ENCODE assay signal across 27 cellular contexts in genomic region chr4:132572210-132572609, GRCh38.
DNase-seq lines count a peak whose midpoint lies in the region; ATAC-seq, FAIRE-seq and TF ChIP-seq lines count a peak whose summit lies in the region.
"Had no signal": no experiment of that assay in that cellular context is flagged by ENCODE, and none has a peak within 500 bp of the region (broad histone marks: within the 10 kb centered on the region; RNA-seq: fewer than 3 reads in every experiment).

No MANE protein-coding gene starts in this region.

- ATAC-seq in stimulated activated effector memory CD8-positive, alpha-beta T cell treated with anti-CD3 and anti-CD28 coated beads, Interleukin-12 subunit alpha, Interleukin-12 subunit beta, amount 100 ng/mL, for 72 hours, result no peak
- ATAC-seq: heart right ventricle; HepG2; stimulated activated naive B cell treated with anti-CD40 and anti-IgM and Interleukin-4, amounts not matched to agents 10 μg/mL and 1 μg/mL and 100 μg/mL, for 72 hours had no signal

- H3K27ac ChIP-seq in AG04450 (ENCODE audit: low read depth, low read length), result no peak overlapping the region
- H3K27ac ChIP-seq: heart right ventricle, neural progenitor cell, tibial nerve had no signal

- no peak overlapping the region for H3K4me3 Mint-ChIP-seq in stimulated activated effector memory CD8-positive, alpha-beta T cell treated with anti-CD3 and anti-CD28 coated beads, Interleukin-12 subunit alpha, Interleukin-12 subunit beta, amount 100 ng/mL, for 72 hours
- H3K4me3 Mint-ChIP-seq: activated CD4-positive, alpha-beta memory T cell treated with anti-CD3 and anti-CD28 coated beads, Interleukin-2, amount 10 ng/mL, durations not matched to agents 7 days and 5 days; CD14-positive monocyte; neural progenitor cell; stimulated activated naive B cell treated with anti-CD40 and anti-IgM and Interleukin-4, amounts not matched to agents 10 μg/mL and 1 μg/mL and 100 μg/mL, for 72 hours had no signal

- FAIRE-seq in HTR-8/SVneo (lab: Jason Lieb, UNC), result no peak
- FAIRE-seq: bronchial epithelial cell, HepG2, keratinocyte had no signal

- CTCF ChIA-PET in AG04450 (lab: Charles Lee), result no interaction called here

- no peaks in the 10 kb centered on the region for H3K36me3 Mint-ChIP-seq in stimulated activated effector memory CD8-positive, alpha-beta T cell treated with anti-CD3 and anti-CD28 coated beads, Interleukin-12 subunit alpha, Interleukin-12 subunit beta, amount 100 ng/mL, for 72 hours
- H3K36me3 Mint-ChIP-seq: CD14-positive monocyte; neural progenitor cell; stimulated activated naive B cell treated with anti-CD40 and anti-IgM and Interleukin-4, amounts not matched to agents 10 μg/mL and 1 μg/mL and 100 μg/mL, for 72 hours had no signal

- H3K27me3 ChIP-seq in AG04450 (ENCODE audit: control insufficient read depth, insufficient read depth, low read length), result no peaks in the 10 kb centered on the region
- H3K27me3 ChIP-seq: heart right ventricle, neural progenitor cell, tibial nerve had no signal

- no peaks in the 10 kb centered on the region for H3K4me1 Mint-ChIP-seq in stimulated activated effector memory CD8-positive, alpha-beta T cell treated with anti-CD3 and anti-CD28 coated beads, Interleukin-12 subunit alpha, Interleukin-12 subunit beta, amount 100 ng/mL, for 72 hours
- H3K4me1 Mint-ChIP-seq: activated CD4-positive, alpha-beta memory T cell treated with anti-CD3 and anti-CD28 coated beads, Interleukin-2, amount 10 ng/mL, durations not matched to agents 7 days and 5 days; CD14-positive monocyte; stimulated activated naive B cell treated with anti-CD40 and anti-IgM and Interleukin-4, amounts not matched to agents 10 μg/mL and 1 μg/mL and 100 μg/mL, for 72 hours had no signal

- no peaks in the 10 kb centered on the region for H3K9me3 ChIP-seq in AG04450 (ENCODE audit: control insufficient read depth, insufficient read depth, low read length)
- H3K9me3 ChIP-seq: heart right ventricle, tibial nerve had no signal

- 0 out of 2 replicates have a peak, but pooled peaks have one; percentile 14 for TF ChIP-seq CTCF in AG04450 (IDR thresholded peaks at IDR 0.05; ENCODE audit: low read depth, low read length)
- no peak for TF ChIP-seq CTCF in cardiac fibroblast (IDR thresholded peaks at IDR 0.05; ENCODE audit: low read depth, low read length)

- peak; percentile 42 for DNase-seq in AG04450 (ENCODE audit: low read depth, low spot score)
- DNase-seq in HTR-8/SVneo (ENCODE audit: insufficient read length, low spot score), result peak; percentile 5
- peak; percentile 22 to 95 for DNase-seq in cardiac fibroblast (ENCODE audit: low read depth in 2 of 2)
- DNase-seq in kidney glomerular epithelial cell (lab: John Stamatoyannopoulos, UW), result peak; percentile 22
- no peak for DNase-seq in activated CD4-positive, alpha-beta T cell treated with anti-CD3 and anti-CD28 coated beads for 1 hour
- DNase-seq in NCI-H146 (lab: John Stamatoyannopoulos, UW), result no peak
- DNase-seq in stimulated activated effector memory CD8-positive, alpha-beta T cell treated with anti-CD3 and anti-CD28 coated beads, Interleukin-12 subunit alpha, Interleukin-12 subunit beta, amount 100 ng/mL, for 72 hours (ENCODE audit: low spot score in 2 of 2), result no peak
- DNase-seq in activated CD4-positive, alpha-beta T cell treated with anti-CD3 and anti-CD28 coated beads for 48 hours, result no peak
- DNase-seq: ACHN; activated CD4-positive, alpha-beta memory T cell treated with anti-CD3 and anti-CD28 coated beads, Interleukin-2, amount 10 ng/mL, durations not matched to agents 7 days and 5 days; activated naive CD4-positive, alpha-beta T cell treated with anti-CD3 and anti-CD28 coated beads, Interleukin-2, amount 50 U/mL, for 16 hours; activated T-cell treated with anti-CD3 and anti-CD28 coated beads, Interleukin-2, amount 50 U/mL, for 1 hour; DMS 273 treated with DMSO at 0.1 percent for 48 hours; heart right ventricle; NCI-H187; NCI-H446 treated with DMSO at 0.1 percent for 48 hours; NK-92 treated with Interleukin-12 subunit alpha and Interleukin-12 subunit beta, amount 100 ng/mL, for 24 hours; retina; RPMI8226; stimulated activated CD4-positive, alpha-beta T cell treated with anti-CD3 and anti-CD28 coated beads, Interleukin-15, amount 100 ng/mL, for 24 hours; stimulated activated naive B cell treated with anti-CD40 and anti-IgM and Interleukin-4, amounts not matched to agents 10 μg/mL and 1 μg/mL and 100 μg/mL, for 72 hours had no signal

- H3K27ac Mint-ChIP-seq in stimulated activated effector memory CD8-positive, alpha-beta T cell treated with anti-CD3 and anti-CD28 coated beads, Interleukin-12 subunit alpha, Interleukin-12 subunit beta, amount 100 ng/mL, for 72 hours, result no peak overlapping the region
- H3K27ac Mint-ChIP-seq: activated CD4-positive, alpha-beta memory T cell treated with anti-CD3 and anti-CD28 coated beads, Interleukin-2, amount 10 ng/mL, durations not matched to agents 7 days and 5 days; CD14-positive monocyte; neural progenitor cell; stimulated activated naive B cell treated with anti-CD40 and anti-IgM and Interleukin-4, amounts not matched to agents 10 μg/mL and 1 μg/mL and 100 μg/mL, for 72 hours had no signal

- POLR2A ChIA-PET in AG04450 (lab: Yijun Ruan, JAX), result no interaction called here

- H3K9me3 Mint-ChIP-seq in stimulated activated effector memory CD8-positive, alpha-beta T cell treated with anti-CD3 and anti-CD28 coated beads, Interleukin-12 subunit alpha, Interleukin-12 subunit beta, amount 100 ng/mL, for 72 hours, result peaks cover 22% of the 10 kb centered on the region
- H3K9me3 Mint-ChIP-seq: neural progenitor cell had no signal

- H3K4me3 ChIP-seq in AG04450 (ENCODE audit: low read depth, low read length), result no peak overlapping the region
- no peak overlapping the region for H3K4me3 ChIP-seq in cardiac fibroblast (replicated peaks in 1 of 2; ENCODE audit: low read depth in 2 of 2, low read length in 2 of 2)
- H3K4me3 ChIP-seq: heart right ventricle, neural progenitor cell, tibial nerve had no signal

Comparison
In these comparisons a context has a peak if more than half of its experiments do, and no peak if none do; other contexts are left out.
1. DNase-seq: peak in AG04450 (single experiment), HTR-8/SVneo (single experiment), cardiac fibroblast (2 of 2) and kidney glomerular epithelial cell (single experiment); none in activated CD4-positive, alpha-beta T cell treated with anti-CD3 and anti-CD28 coated beads for 1 hour (single experiment), NCI-H146 (single experiment), stimulated activated effector memory CD8-positive, alpha-beta T cell treated with anti-CD3 and anti-CD28 coated beads, Interleukin-12 subunit alpha, Interleukin-12 subunit beta, amount 100 ng/mL, for 72 hours (0 of 2) and activated CD4-positive, alpha-beta T cell treated with anti-CD3 and anti-CD28 coated beads for 48 hours (single experiment).